Comparison of ENCODE assay signal across 23 cellular contexts in the genomic region with DNA sequence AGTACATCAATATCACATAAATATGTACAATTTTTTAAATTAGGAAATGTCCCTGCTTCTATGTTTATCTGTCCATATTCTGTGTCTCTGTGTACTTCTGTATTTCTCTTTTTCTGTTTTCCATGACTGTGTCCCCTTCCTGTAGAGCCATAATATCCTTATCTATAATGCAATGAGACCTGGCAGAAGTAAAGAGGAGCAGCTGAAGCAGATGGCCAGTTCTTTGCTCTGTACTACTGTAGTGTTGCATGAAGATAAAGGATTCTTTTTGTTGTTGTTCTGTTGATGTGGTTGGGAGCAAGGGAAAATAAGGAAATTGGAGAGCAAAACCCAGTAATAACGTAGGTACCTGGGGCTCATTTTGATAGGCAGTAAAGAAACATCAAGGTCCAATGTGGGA.
"Had no signal": no experiment of that assay in that cellular context is flagged by ENCODE, and none has a peak within 500 bp of the region (broad histone marks: within the 10 kb centered on the region; RNA-seq: fewer than 3 reads in every experiment).

No MANE protein-coding gene starts in this region.

- H3K9me3 ChIP-seq: colonic mucosa, upper lobe of right lung had no signal

- H3K27ac Mint-ChIP-seq: activated CD4-positive, alpha-beta memory T cell treated with anti-CD3 and anti-CD28 coated beads, Interleukin-2, amount 10 ng/mL, durations not matched to agents 7 days and 5 days; activated CD4-positive, alpha-beta T cell treated with anti-CD3 and anti-CD28 coated beads for 36 hours; activated CD8-positive, alpha-beta memory T cell treated with anti-CD3 and anti-CD28 coated beads, Interleukin-2, amount 10 ng/mL, durations not matched to agents 7 days and 5 days; activated naive CD8-positive, alpha-beta T cell treated with anti-CD3 and anti-CD28 coated beads, Interleukin-2, amount 50 U/mL, for 24 hours; activated T-helper 17 cell treated with anti-CD3 and anti-CD28 coated beads, Interleukin-2, amount 50 U/mL, for 72 hours; endodermal cell; nephron; T-helper 1 cell treated with Interleukin-12 subunit alpha and Interleukin-12 subunit beta and Interleukin-4 antibody, amounts not matched to agents 30 μg/mL and 1 μg/mL, for 36 hours; WTC11 had no signal

- H3K9me3 Mint-ChIP-seq: activated CD4-positive, alpha-beta memory T cell treated with anti-CD3 and anti-CD28 coated beads, Interleukin-2, amount 10 ng/mL, durations not matched to agents 7 days and 5 days; activated T-helper 17 cell treated with anti-CD3 and anti-CD28 coated beads, Interleukin-2, amount 50 U/mL, for 72 hours; brain; endodermal cell; nephron; T-helper 1 cell treated with Interleukin-12 subunit alpha and Interleukin-12 subunit beta and Interleukin-4 antibody, amounts not matched to agents 30 μg/mL and 1 μg/mL, for 36 hours; WTC11 had no signal

- H3K27me3 Mint-ChIP-seq: activated CD4-positive, alpha-beta memory T cell treated with anti-CD3 and anti-CD28 coated beads, Interleukin-2, amount 10 ng/mL, durations not matched to agents 7 days and 5 days; activated CD4-positive, alpha-beta T cell treated with anti-CD3 and anti-CD28 coated beads for 36 hours; activated CD8-positive, alpha-beta memory T cell treated with anti-CD3 and anti-CD28 coated beads, Interleukin-2, amount 10 ng/mL, durations not matched to agents 7 days and 5 days; activated naive CD8-positive, alpha-beta T cell treated with anti-CD3 and anti-CD28 coated beads, Interleukin-2, amount 50 U/mL, for 24 hours; activated T-helper 17 cell treated with anti-CD3 and anti-CD28 coated beads, Interleukin-2, amount 50 U/mL, for 72 hours had no signal

- H3K4me1 Mint-ChIP-seq: activated CD4-positive, alpha-beta memory T cell treated with anti-CD3 and anti-CD28 coated beads, Interleukin-2, amount 10 ng/mL, durations not matched to agents 7 days and 5 days; activated CD4-positive, alpha-beta T cell treated with anti-CD3 and anti-CD28 coated beads for 36 hours; activated CD8-positive, alpha-beta memory T cell treated with anti-CD3 and anti-CD28 coated beads, Interleukin-2, amount 10 ng/mL, durations not matched to agents 7 days and 5 days; activated naive CD8-positive, alpha-beta T cell treated with anti-CD3 and anti-CD28 coated beads, Interleukin-2, amount 50 U/mL, for 24 hours; activated T-helper 17 cell treated with anti-CD3 and anti-CD28 coated beads, Interleukin-2, amount 50 U/mL, for 72 hours had no signal

- DNase-seq: activated CD4-positive, alpha-beta memory T cell treated with anti-CD3 and anti-CD28 coated beads, Interleukin-2, amount 10 ng/mL, durations not matched to agents 7 days and 5 days; activated CD4-positive, alpha-beta T cell treated with anti-CD3 and anti-CD28 coated beads for 36 hours; activated CD8-positive, alpha-beta memory T cell treated with anti-CD3 and anti-CD28 coated beads, Interleukin-2, amount 10 ng/mL, durations not matched to agents 7 days and 5 days; activated naive CD4-positive, alpha-beta T cell; activated naive CD8-positive, alpha-beta T cell treated with anti-CD3 and anti-CD28 coated beads, Interleukin-2, amount 50 U/mL, for 24 hours; activated T-cell treated with anti-CD3 and anti-CD28 coated beads, Interleukin-2, amount 50 U/mL, for 1 hour; anterior cingulate cortex; colonic mucosa; endodermal cell; foreskin keratinocyte; hippocampal formation; islet precursor cell; midbrain; nucleus accumbens; retina; stimulated activated CD8-positive, alpha-beta memory T cell treated with anti-CD3 and anti-CD28 coated beads, Interleukin-4, amount 100 ng/mL, for 48 hours; stimulated activated naive CD4-positive, alpha-beta T cell; upper lobe of right lung had no signal

- H3K36me3 ChIP-seq: colonic mucosa, upper lobe of right lung had no signal

- H3K27me3 ChIP-seq: colonic mucosa, foreskin keratinocyte, upper lobe of right lung had no signal

- H3K4me3 ChIP-seq: colonic mucosa, upper lobe of right lung had no signal

- H3K4me3 Mint-ChIP-seq: activated CD4-positive, alpha-beta memory T cell treated with anti-CD3 and anti-CD28 coated beads, Interleukin-2, amount 10 ng/mL, durations not matched to agents 7 days and 5 days; activated CD4-positive, alpha-beta T cell treated with anti-CD3 and anti-CD28 coated beads for 36 hours; activated CD8-positive, alpha-beta memory T cell treated with anti-CD3 and anti-CD28 coated beads, Interleukin-2, amount 10 ng/mL, durations not matched to agents 7 days and 5 days; activated naive CD8-positive, alpha-beta T cell treated with anti-CD3 and anti-CD28 coated beads, Interleukin-2, amount 50 U/mL, for 24 hours; activated T-helper 17 cell treated with anti-CD3 and anti-CD28 coated beads, Interleukin-2, amount 50 U/mL, for 72 hours; brain; endodermal cell; nephron; T-helper 1 cell treated with Interleukin-12 subunit alpha and Interleukin-12 subunit beta and Interleukin-4 antibody, amounts not matched to agents 30 μg/mL and 1 μg/mL, for 36 hours; WTC11 had no signal

- H3K4me1 ChIP-seq: colonic mucosa, foreskin keratinocyte, upper lobe of right lung had no signal

- H3K27ac ChIP-seq: colonic mucosa, foreskin keratinocyte, upper lobe of right lung had no signal

- H3K36me3 Mint-ChIP-seq: activated CD8-positive, alpha-beta memory T cell treated with anti-CD3 and anti-CD28 coated beads, Interleukin-2, amount 10 ng/mL, durations not matched to agents 7 days and 5 days had no signal
